In the genomic region with DNA sequence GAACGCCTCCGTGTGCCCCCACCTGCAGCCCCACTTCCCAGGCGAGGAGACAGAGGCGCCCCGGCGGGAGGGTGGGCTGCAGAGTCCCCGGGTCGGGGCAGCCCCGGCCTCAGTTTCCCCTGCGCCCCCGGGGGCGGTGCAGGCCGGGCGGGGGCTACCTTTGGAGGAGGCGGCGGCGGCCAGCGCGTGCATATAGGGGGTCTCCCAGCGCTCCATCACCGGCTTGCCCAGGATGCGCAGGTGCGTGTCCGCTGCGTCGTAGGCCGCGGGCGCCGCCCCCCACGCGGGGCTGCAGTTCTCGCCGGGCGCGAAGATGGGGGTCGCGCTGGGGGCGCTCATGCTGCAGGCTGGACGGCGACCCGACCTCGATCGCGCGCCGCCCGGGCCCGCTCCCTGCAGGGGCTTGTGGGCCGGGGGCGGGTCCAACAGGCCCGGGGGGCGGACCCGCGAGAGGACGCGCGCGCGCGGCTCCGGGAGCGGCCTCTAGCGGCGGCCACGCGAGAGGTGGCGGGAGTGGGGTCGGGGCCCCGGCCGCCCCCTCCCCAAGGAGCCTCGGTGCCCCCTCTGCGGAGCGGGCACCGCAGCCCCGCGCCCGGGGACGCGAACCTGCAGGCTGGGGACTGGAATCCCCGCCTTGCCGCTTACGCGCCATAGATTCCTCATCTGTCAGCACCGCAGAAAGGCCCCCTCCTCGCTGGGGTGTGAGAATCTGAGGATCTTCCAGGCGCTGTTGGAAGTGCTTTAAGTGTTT, we compare ENCODE assay signal across 8 cellular contexts. TPM values are rescaled to one million over a fixed set of nuclear protein-coding genes. Genes with fewer than 3 reads are reported as not detected.
A peak's percentile ranks its signal among the peaks of the same experiment; 100 is the strongest.
DNase-seq lines count a peak whose midpoint lies in the region; ATAC-seq and TF ChIP-seq lines count a peak whose summit lies in the region.

Gene GAMT (minus strand): TSS at position 405 of the 751 bp plus-strand sequence. CDS start 66 bp downstream, at position 339.

- H3K4me3 Mint-ChIP-seq in mesothelial cell of epicardium: peak within 1 kb of the TSS; percentile 68
- peak within 1 kb of the TSS; percentile 71 for H3K4me3 Mint-ChIP-seq in stimulated activated memory B cell treated with anti-CD40 and anti-IgM and Interleukin-4, amounts not matched to agents 10 μg/mL and 1 μg/mL and 100 μg/mL, for 72 hours

- no peak within 1 kb of the TSS for H3K27ac Mint-ChIP-seq in mesothelial cell of epicardium
- no peak within 1 kb of the TSS for H3K27ac Mint-ChIP-seq in stimulated activated memory B cell treated with anti-CD40 and anti-IgM and Interleukin-4, amounts not matched to agents 10 μg/mL and 1 μg/mL and 100 μg/mL, for 72 hours

- peaks cover 3% of the 10 kb centered on the region for H3K36me3 Mint-ChIP-seq in mesothelial cell of epicardium
- H3K36me3 Mint-ChIP-seq in stimulated activated memory B cell treated with anti-CD40 and anti-IgM and Interleukin-4, amounts not matched to agents 10 μg/mL and 1 μg/mL and 100 μg/mL, for 72 hours: no peaks in the 10 kb centered on the region

- H3K4me1 Mint-ChIP-seq in mesothelial cell of epicardium: peaks cover 8% of the 10 kb centered on the region
- H3K4me1 Mint-ChIP-seq in stimulated activated memory B cell treated with anti-CD40 and anti-IgM and Interleukin-4, amounts not matched to agents 10 μg/mL and 1 μg/mL and 100 μg/mL, for 72 hours: peaks cover 21% of the 10 kb centered on the region

- no peaks in the 10 kb centered on the region for H3K27me3 Mint-ChIP-seq in mesothelial cell of epicardium (ENCODE audit: low read depth)
- peaks cover 18% of the 10 kb centered on the region for H3K27me3 Mint-ChIP-seq in stimulated activated memory B cell treated with anti-CD40 and anti-IgM and Interleukin-4, amounts not matched to agents 10 μg/mL and 1 μg/mL and 100 μg/mL, for 72 hours

- DNase-seq in G401 (ENCODE audit: low spot score) (no peak), KG1 (lab: John Stamatoyannopoulos, UW) (peak; percentile 43), mesothelial cell of epicardium (ENCODE audit: low spot score in 2 of 2, unreplicated experiment in 2 of 2) (no peak)
- peak; percentile 54 for DNase-seq in activated CD4-positive, alpha-beta T cell treated with anti-CD3 and anti-CD28 coated beads, Interleukin-2, amount 50 U/mL, for 1 hour
- DNase-seq in effector CD8-positive, alpha-beta T cell (lab: John Stamatoyannopoulos, UW): peak; percentile 40

- H3K9me3 Mint-ChIP-seq in mesothelial cell of epicardium: no peaks in the 10 kb centered on the region
- no peaks in the 10 kb centered on the region for H3K9me3 Mint-ChIP-seq in stimulated activated memory B cell treated with anti-CD40 and anti-IgM and Interleukin-4, amounts not matched to agents 10 μg/mL and 1 μg/mL and 100 μg/mL, for 72 hours

- in situ Hi-C loops in G401 (cut with HindIII; ENCODE audit: low sequenced_read_pairs): no loop called here

- peak; percentile 66 for ATAC-seq in stimulated activated memory B cell treated with anti-CD40 and anti-IgM and Interleukin-4, amounts not matched to agents 10 μg/mL and 1 μg/mL and 100 μg/mL, for 72 hours
- ATAC-seq in HG02588 (IDR thresholded peaks at IDR 0.05; ENCODE audit: unreplicated experiment): no peak
- ATAC-seq in HG03108 (IDR thresholded peaks at IDR 0.05; ENCODE audit: unreplicated experiment): no peak

- TF ChIP-seq CTCF in mesothelial cell of epicardium (IDR thresholded peaks at IDR 0.05; ENCODE audit: unreplicated experiment): no peak

RNA-seq across cellular contexts. Expression of gene GAMT, which starts in this region (rescaled TPM):
- 110 and 116 TPM in 2 replicates for total RNA-seq in G401 (2014; rRNA removed; shearing (Covaris generic))
- total RNA-seq in mesothelial cell of epicardium: 41.5 to 44.5 TPM (median 42.6 TPM) in 3 replicates

Comparison
In these comparisons a context has a peak if more than half of its experiments do, and no peak if none do; other contexts are left out.
1. DNase-seq: peak in KG1 (single experiment), activated CD4-positive, alpha-beta T cell treated with anti-CD3 and anti-CD28 coated beads, Interleukin-2, amount 50 U/mL, for 1 hour (single experiment) and effector CD8-positive, alpha-beta T cell (single experiment); none in G401 (single experiment) and mesothelial cell of epicardium (0 of 2).